ENCODE assay signal across 1 cellular context in the genomic region with DNA sequence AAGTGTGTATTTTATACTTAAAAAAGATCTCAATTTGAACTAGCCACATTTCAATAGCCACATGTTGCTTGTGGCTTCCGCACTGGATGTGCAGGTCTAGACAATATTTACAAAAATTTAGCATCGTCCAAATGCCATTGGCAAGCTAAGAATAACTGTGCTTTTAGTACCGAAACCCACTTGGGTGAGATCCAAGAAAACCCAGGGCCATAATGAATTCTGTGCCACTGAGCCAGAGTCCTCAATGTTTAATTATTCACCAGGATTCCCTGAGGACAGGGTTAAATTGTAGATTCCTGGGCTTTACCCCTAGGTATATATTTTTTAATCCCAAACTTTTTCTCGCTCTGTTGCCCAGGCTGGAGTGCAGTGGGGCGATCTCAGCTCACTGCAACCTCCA.
TF ChIP-seq lines count a peak whose summit lies in the region.

No MANE protein-coding gene starts in this region.

TF ChIP-seq in H1, 55 proteins besides CTCF, POLR2A, EP300 and RAD21:
- TF ChIP-seq RNF2 (IDR thresholded peaks at IDR 0.05; ENCODE audit: borderline replicate concordance, low read depth, low read length, missing control alignments, poor library complexity, severe bottlenecking) (no peak), TCF12 (IDR thresholded peaks at IDR 0.05; ENCODE audit: low read depth, low read length) (no peak), BACH1 (IDR thresholded peaks at IDR 0.05; ENCODE audit: low read length) (no peak), BCL11A (IDR thresholded peaks at IDR 0.05; ENCODE audit: low read depth in 2 of 2, low read length in 2 of 2) (no peak), YY1 (IDR thresholded peaks at IDR 0.05; ENCODE audit: low read depth, low read length) (no peak), TEAD4 (IDR thresholded peaks at IDR 0.05; ENCODE audit: low read depth, low read length) (no peak), NRF1 (IDR thresholded peaks at IDR 0.05; ENCODE audit: low read depth, low read length) (no peak)
- TF ChIP-seq, protein P1, sequence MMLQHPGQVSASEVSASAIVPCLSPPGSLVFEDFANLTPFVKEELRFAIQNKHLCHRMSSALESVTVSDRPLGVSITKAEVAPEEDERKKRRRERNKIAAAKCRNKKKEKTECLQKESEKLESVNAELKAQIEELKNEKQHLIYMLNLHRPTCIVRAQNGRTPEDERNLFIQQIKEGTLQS (IDR thresholded peaks at IDR 0.05; ENCODE audit: insufficient read depth, low read depth, low read length) = no peak
